ENCODE assay signal across 27 cellular contexts in genomic region chr17:46208997-46209396, GRCh38.
"Had no signal": no experiment of that assay in that cellular context is flagged by ENCODE, and none has a peak within 500 bp of the region (broad histone marks: within the 10 kb centered on the region; RNA-seq: fewer than 3 reads in every experiment).

No MANE protein-coding gene starts in this region.

- H3K27me3 Mint-ChIP-seq: naive thymus-derived CD8-positive, alpha-beta T cell; natural killer cell treated with Interleukin-12 subunit alpha and Interleukin-12 subunit beta and Interleukin-15 and Interleukin-18, amount 100 ng/mL, for 72 hours; stimulated activated memory B cell treated with anti-CD40 and anti-IgM and Interleukin-4, amounts not matched to agents 10 μg/mL and 1 μg/mL and 100 μg/mL, for 72 hours; stimulated activated naive CD8-positive, alpha-beta T cell treated with anti-CD3 and anti-CD28 coated beads, Interleukin-15, Interleukin-2, amounts not matched to agents 100 ng/mL and 50 ng/mL, for 24 hours had no signal

- H3K27ac Mint-ChIP-seq: natural killer cell treated with Interleukin-12 subunit alpha and Interleukin-12 subunit beta and Interleukin-15 and Interleukin-18, amount 100 ng/mL, for 72 hours; nephron progenitor cell; stimulated activated memory B cell treated with anti-CD40 and anti-IgM and Interleukin-4, amounts not matched to agents 10 μg/mL and 1 μg/mL and 100 μg/mL, for 72 hours; stimulated activated naive CD8-positive, alpha-beta T cell treated with anti-CD3 and anti-CD28 coated beads, Interleukin-15, Interleukin-2, amounts not matched to agents 100 ng/mL and 50 ng/mL, for 24 hours had no signal

- FAIRE-seq: pancreas, small intestine, urothelium cell line had no signal

- H3K4me1 ChIP-seq: prostate gland, thyroid gland had no signal

- DNase-seq: naive thymus-derived CD8-positive, alpha-beta T cell; nephron progenitor cell; nucleus accumbens; pancreas; right cardiac atrium; right lobe of liver; sigmoid colon; small intestine; stimulated activated CD4-positive, alpha-beta T cell treated with anti-CD3 and anti-CD28 coated beads, Interleukin-15, amount 100 ng/mL, for 24 hours; stimulated activated CD4-positive, alpha-beta T cell treated with anti-CD3 and anti-CD28 coated beads, Interleukin-2, amount 100 ng/mL, for 24 hours; stimulated activated CD4-positive, alpha-beta T cell treated with anti-CD3 and anti-CD28 coated beads, Interleukin-2, amount 100 ng/mL, for 48 hours; stimulated activated CD4-positive, alpha-beta T cell treated with anti-CD3 and anti-CD28 coated beads, Interleukin-4, amount 100 ng/mL, for 24 hours; stimulated activated naive CD4-positive, alpha-beta T cell treated with Interleukin-2 at 50 U/mL for 16 hours; stomach; thyroid gland; trophoblast cell; upper lobe of left lung had no signal

- H3K27ac ChIP-seq: neutrophil, pancreas, prostate gland, right lobe of liver, sigmoid colon, stomach, thoracic aorta, thyroid gland, tibial nerve, upper lobe of left lung, vagina had no signal

- H3K9me3 ChIP-seq: neutrophil, pancreas, prostate gland, right lobe of liver, sigmoid colon, stomach, thoracic aorta, thyroid gland, upper lobe of left lung, vagina had no signal

- H3K36me3 Mint-ChIP-seq: natural killer cell treated with Interleukin-12 subunit alpha and Interleukin-12 subunit beta and Interleukin-15 and Interleukin-18, amount 100 ng/mL, for 72 hours had no signal

- H3K27me3 ChIP-seq: neutrophil, pancreas, right lobe of liver, sigmoid colon, stomach, thyroid gland, tibial nerve, upper lobe of left lung, vagina had no signal

- ATAC-seq: naive thymus-derived CD8-positive, alpha-beta T cell; natural killer cell treated with Interleukin-12 subunit alpha and Interleukin-12 subunit beta and Interleukin-15 and Interleukin-18, amount 100 ng/mL, for 72 hours; pancreas; right cardiac atrium; right lobe of liver; stimulated activated memory B cell treated with anti-CD40 and anti-IgM and Interleukin-4, amounts not matched to agents 10 μg/mL and 1 μg/mL and 100 μg/mL, for 72 hours had no signal

- H3K4me3 Mint-ChIP-seq: natural killer cell treated with Interleukin-12 subunit alpha and Interleukin-12 subunit beta and Interleukin-15 and Interleukin-18, amount 100 ng/mL, for 72 hours; nephron progenitor cell; neural crest cell; stimulated activated memory B cell treated with anti-CD40 and anti-IgM and Interleukin-4, amounts not matched to agents 10 μg/mL and 1 μg/mL and 100 μg/mL, for 72 hours; stimulated activated naive CD8-positive, alpha-beta T cell treated with anti-CD3 and anti-CD28 coated beads, Interleukin-15, Interleukin-2, amounts not matched to agents 100 ng/mL and 50 ng/mL, for 24 hours had no signal

- H3K9me3 Mint-ChIP-seq: naive thymus-derived CD8-positive, alpha-beta T cell; natural killer cell treated with Interleukin-12 subunit alpha and Interleukin-12 subunit beta and Interleukin-15 and Interleukin-18, amount 100 ng/mL, for 72 hours; stimulated activated memory B cell treated with anti-CD40 and anti-IgM and Interleukin-4, amounts not matched to agents 10 μg/mL and 1 μg/mL and 100 μg/mL, for 72 hours; stimulated activated naive CD8-positive, alpha-beta T cell treated with anti-CD3 and anti-CD28 coated beads, Interleukin-15, Interleukin-2, amounts not matched to agents 100 ng/mL and 50 ng/mL, for 24 hours had no signal

- H3K36me3 ChIP-seq: neutrophil, pancreas, prostate gland, right lobe of liver, sigmoid colon, thoracic aorta, thyroid gland, upper lobe of left lung, vagina had no signal

- H3K4me3 ChIP-seq: pancreas, prostate gland, right lobe of liver, sigmoid colon, stomach, thoracic aorta, thyroid gland, tibial nerve, upper lobe of left lung, vagina had no signal
